In the genomic region with DNA sequence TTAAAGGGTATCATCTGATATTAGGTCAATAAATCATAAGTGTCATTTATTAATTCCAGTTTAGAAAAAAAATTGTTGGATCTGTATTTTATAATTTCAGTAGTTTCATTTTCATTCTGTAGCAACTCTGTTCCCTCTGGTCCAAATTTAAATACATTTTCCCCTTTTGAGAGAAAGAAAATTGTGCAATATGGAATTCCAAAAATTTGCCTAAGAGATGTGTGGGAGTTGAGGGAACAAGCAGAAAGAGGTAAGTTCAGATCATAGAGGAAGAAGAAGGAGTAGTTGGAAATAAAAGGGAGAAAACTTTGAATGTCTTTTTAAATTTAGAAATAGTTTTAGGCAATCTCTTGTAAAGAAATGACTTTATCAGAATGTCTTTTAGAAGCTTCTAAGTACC, we compare ENCODE assay signal across 1 cellular context.
TF ChIP-seq lines count a peak whose summit lies in the region.

No MANE protein-coding gene starts in this region.

TF ChIP-seq in SK-N-SH treated with all-trans-retinoic acid at 6 μM for 48 hours, 23 proteins besides CTCF, POLR2A, EP300 and RAD21 (continued from another document):
- TF ChIP-seq, protein P1, sequence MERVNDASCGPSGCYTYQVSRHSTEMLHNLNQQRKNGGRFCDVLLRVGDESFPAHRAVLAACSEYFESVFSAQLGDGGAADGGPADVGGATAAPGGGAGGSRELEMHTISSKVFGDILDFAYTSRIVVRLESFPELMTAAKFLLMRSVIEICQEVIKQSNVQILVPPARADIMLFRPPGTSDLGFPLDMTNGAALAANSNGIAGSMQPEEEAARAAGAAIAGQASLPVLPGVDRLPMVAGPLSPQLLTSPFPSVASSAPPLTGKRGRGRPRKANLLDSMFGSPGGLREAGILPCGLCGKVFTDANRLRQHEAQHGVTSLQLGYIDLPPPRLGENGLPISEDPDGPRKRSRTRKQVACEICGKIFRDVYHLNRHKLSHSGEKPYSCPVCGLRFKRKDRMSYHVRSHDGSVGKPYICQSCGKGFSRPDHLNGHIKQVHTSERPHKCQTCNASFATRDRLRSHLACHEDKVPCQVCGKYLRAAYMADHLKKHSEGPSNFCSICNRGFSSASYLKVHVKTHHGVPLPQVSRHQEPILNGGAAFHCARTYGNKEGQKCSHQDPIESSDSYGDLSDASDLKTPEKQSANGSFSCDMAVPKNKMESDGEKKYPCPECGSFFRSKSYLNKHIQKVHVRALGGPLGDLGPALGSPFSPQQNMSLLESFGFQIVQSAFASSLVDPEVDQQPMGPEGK (CRISPR knock-in tag; IDR thresholded peaks at IDR 0.05; ENCODE audit: borderline replicate concordance): no peak
- no peak for TF ChIP-seq CREB5 (CRISPR knock-in tag; IDR thresholded peaks at IDR 0.05; ENCODE audit: low read depth)
- no peak for TF ChIP-seq SNAI2 (CRISPR knock-in tag; IDR thresholded peaks at IDR 0.05)
- TF ChIP-seq CSDC2 (CRISPR knock-in tag; IDR thresholded peaks at IDR 0.05): no peak
TF ChIP-seq in SK-N-SH treated with all-trans-retinoic acid at 6 μM for 48 hours: peak in this region for 0.
